Comparison of ENCODE assay signal across 10 cellular contexts in the genomic region with DNA sequence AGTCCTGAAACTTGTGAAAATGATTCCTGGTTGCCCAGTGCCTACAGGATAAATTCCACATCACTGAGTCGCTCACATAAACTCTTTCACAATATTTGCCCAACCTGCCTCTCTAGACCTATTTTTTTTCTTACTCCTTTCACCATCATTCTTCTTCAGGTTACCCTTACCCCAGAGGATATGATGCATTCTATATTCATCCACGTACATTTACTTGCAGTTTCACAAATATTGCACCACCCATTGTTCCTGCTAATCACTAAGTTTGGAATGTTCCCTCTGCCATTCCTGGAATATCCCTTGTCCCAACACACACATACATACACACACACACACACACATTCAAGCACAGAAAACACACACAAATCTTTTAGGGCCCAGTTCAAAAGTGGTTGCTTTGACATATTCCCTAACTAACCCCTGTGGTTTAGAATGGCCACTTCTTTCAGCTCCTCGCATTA.
DNase-seq lines count a peak whose midpoint lies in the region; ATAC-seq and TF ChIP-seq lines count a peak whose summit lies in the region.
"Had no signal": no experiment of that assay in that cellular context is flagged by ENCODE, and none has a peak within 500 bp of the region (broad histone marks: within the 10 kb centered on the region; RNA-seq: fewer than 3 reads in every experiment).

No MANE protein-coding gene starts in this region.

- no peaks in the 10 kb centered on the region for H3K4me1 ChIP-seq in mucosa of descending colon (ENCODE audit: low read depth)

- TF ChIP-seq CTCF in AG10803 (conservative IDR thresholded peaks at IDR 0.05; ENCODE audit: low read length) (no peak), epithelial cell of esophagus (IDR thresholded peaks at IDR 0.05; ENCODE audit: insufficient read depth, low read depth, low read length, missing control alignments) (no peak), mucosa of descending colon (IDR thresholded peaks at IDR 0.05) (no peak)

- H3K4me3 ChIP-seq in AG10803 (ENCODE audit: low read length) (no peak overlapping the region), epithelial cell of esophagus (ENCODE audit: low read length) (no peak overlapping the region), mucosa of descending colon (no peak overlapping the region)

- H3K9me3 ChIP-seq in mucosa of descending colon, result no peaks in the 10 kb centered on the region

- no peaks in the 10 kb centered on the region for H3K36me3 ChIP-seq in mucosa of descending colon (ENCODE audit: low read depth)

- DNase-seq in AG10803 (ENCODE audit: low read depth) (peak; percentile 99), NCI-H226 (peak; percentile 97), epithelial cell of esophagus (ENCODE audit: low read depth) (peak; percentile 98), mucosa of descending colon (no peak), NAMALWA (ENCODE audit: low spot score) (no peak), amygdala (lab: John Stamatoyannopoulos, UW) (no peak), NK-92 (lab: John Stamatoyannopoulos, UW; ENCODE audit: unreplicated experiment) (no peak)
- DNase-seq: naive thymus-derived CD4-positive, alpha-beta T cell; NCI-H82 had no signal

- intact Hi-C loops in mucosa of descending colon (cut with DNase I, micrococcal nuclease), result no loop called here

- ATAC-seq in mucosa of descending colon (peak; percentile 38), GM21390 (IDR thresholded peaks at IDR 0.05; ENCODE audit: unreplicated experiment) (no peak)
- ATAC-seq: naive thymus-derived CD4-positive, alpha-beta T cell had no signal

Comparison
In these comparisons a context has a peak if more than half of its experiments do, and no peak if none do; other contexts are left out.
1. DNase-seq: peak in AG10803 (single experiment), NCI-H226 (single experiment) and epithelial cell of esophagus (single experiment); none in mucosa of descending colon (0 of 3), NAMALWA (single experiment), amygdala (0 of 56) and NK-92 (single experiment).